In the genomic region with DNA sequence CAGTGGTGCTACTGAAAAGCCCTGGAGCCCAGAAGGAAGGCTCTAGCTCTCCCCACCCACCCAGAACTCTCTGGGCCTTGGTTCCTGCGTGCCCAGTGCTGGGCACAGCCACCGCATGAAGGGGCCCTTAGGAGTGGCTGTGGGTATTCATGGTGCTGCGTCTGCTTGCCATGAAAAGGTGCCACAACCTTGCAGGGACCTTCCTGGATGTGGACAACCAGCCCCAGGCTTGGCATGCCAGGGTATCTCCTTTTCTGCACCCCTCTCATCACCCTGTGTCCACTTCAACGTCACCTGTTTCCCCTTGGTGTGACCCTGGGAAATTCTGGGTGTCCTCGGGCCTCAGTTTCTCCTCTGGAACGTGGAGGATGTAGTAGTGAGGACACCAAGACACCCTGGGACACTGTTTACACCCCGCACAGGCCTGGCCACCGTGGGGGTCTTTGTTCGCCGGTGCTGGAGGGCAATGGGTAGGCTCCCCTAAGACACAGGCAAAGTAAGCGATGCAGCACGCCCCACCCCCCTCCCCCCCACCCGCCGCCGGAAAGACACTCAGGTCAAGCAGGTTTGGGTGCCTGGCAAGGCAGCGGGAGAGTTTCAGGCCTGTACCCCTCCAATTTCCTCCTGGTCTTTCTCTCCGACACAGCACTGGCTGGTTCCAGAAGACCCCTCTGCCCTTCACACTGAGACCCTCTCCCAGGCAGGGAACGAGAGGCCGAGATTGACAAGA, we compare ENCODE assay signal across 29 cellular contexts. TPM values are rescaled to one million over a fixed set of nuclear protein-coding genes. Genes with fewer than 3 reads are reported as not detected.
DNase-seq lines count a peak whose midpoint lies in the region; ATAC-seq and TF ChIP-seq lines count a peak whose summit lies in the region.
"Had no signal": no experiment of that assay in that cellular context is flagged by ENCODE, and none has a peak within 500 bp of the region (broad histone marks: within the 10 kb centered on the region; RNA-seq: fewer than 3 reads in every experiment).

No MANE protein-coding gene starts in this region.

- H3K4me1 ChIP-seq in PC-9 (replicated peaks; ENCODE audit: insufficient read depth): peaks cover 67% of the 10 kb centered on the region
- peaks cover 20% of the 10 kb centered on the region for H3K4me1 ChIP-seq in parathyroid adenoma

- peak overlapping the region; percentile 78 for H2AFZ ChIP-seq in PC-9
- H2AFZ ChIP-seq in parathyroid adenoma: peak overlapping the region; percentile 87

- H3K27me3 ChIP-seq in PC-9 (ENCODE audit: insufficient read depth, low read depth) (no peaks in the 10 kb centered on the region), parathyroid adenoma (ENCODE audit: control insufficient read depth, insufficient read depth, low read length) (no peaks in the 10 kb centered on the region)
- H3K27me3 ChIP-seq: BLaER1, esophagus muscularis mucosa, MG63, upper lobe of right lung had no signal

- H3K9me3 Mint-ChIP-seq in nephron progenitor cell: no peaks in the 10 kb centered on the region
- H3K9me3 Mint-ChIP-seq in HFFc6: no peaks in the 10 kb centered on the region
- H3K9me3 Mint-ChIP-seq: activated T-cell treated with anti-CD3 and anti-CD28 coated beads, Interleukin-2, amount 50 U/mL, for 4 hours; effector memory CD8-positive, alpha-beta T cell; T-helper 1 cell treated with Interleukin-12 subunit alpha and Interleukin-12 subunit beta and Interleukin-4 antibody, amounts not matched to agents 30 μg/mL and 1 μg/mL, for 36 hours had no signal

- TF ChIP-seq CTCF in C4-2B (conservative IDR thresholded peaks at IDR 0.05): no peak
- TF ChIP-seq CTCF in PC-9 (conservative IDR thresholded peaks at IDR 0.05): no peak
- TF ChIP-seq CTCF in parathyroid adenoma (IDR thresholded peaks at IDR 0.05): no peak
- no peak for TF ChIP-seq CTCF in nephron progenitor cell (IDR thresholded peaks at IDR 0.05)
- no peak for TF ChIP-seq CTCF in HFFc6 (IDR thresholded peaks at IDR 0.05)

- H3K36me3 ChIP-seq in PC-9 (ENCODE audit: low read depth): no peaks in the 10 kb centered on the region
- H3K36me3 ChIP-seq in parathyroid adenoma (ENCODE audit: control insufficient read depth, insufficient read depth, low read length): no peaks in the 10 kb centered on the region
- H3K36me3 ChIP-seq: BLaER1, esophagus muscularis mucosa, MG63, upper lobe of right lung had no signal

- H3K79me2 ChIP-seq in PC-9 (ENCODE audit: low read depth) (no peaks in the 10 kb centered on the region), parathyroid adenoma (no peaks in the 10 kb centered on the region)

- H3K27ac Mint-ChIP-seq in nephron progenitor cell (no peak overlapping the region), HFFc6 (no peak overlapping the region)
- H3K27ac Mint-ChIP-seq: effector memory CD8-positive, alpha-beta T cell; T-helper 1 cell treated with Interleukin-12 subunit alpha and Interleukin-12 subunit beta and Interleukin-4 antibody, amounts not matched to agents 30 μg/mL and 1 μg/mL, for 36 hours had no signal

- H3K4me1 Mint-ChIP-seq in nephron progenitor cell (peaks cover 48% of the 10 kb centered on the region), HFFc6 (ENCODE audit: low read depth) (peaks cover 17% of the 10 kb centered on the region)

- H3K27ac ChIP-seq in C4-2B: peak overlapping the region; percentile 72
- H3K27ac ChIP-seq in PC-9: peak overlapping the region; percentile 35
- peak overlapping the region; percentile 76 for H3K27ac ChIP-seq in parathyroid adenoma
- H3K27ac ChIP-seq: BLaER1, coronary artery, esophagus muscularis mucosa, upper lobe of right lung had no signal

- H3K4me3 ChIP-seq in PC-9: peak overlapping the region; percentile 32; the same call in 1 of the 2 replicates
- no peak overlapping the region for H3K4me3 ChIP-seq in parathyroid adenoma (ENCODE audit: low read depth, low read length)
- H3K4me3 ChIP-seq: BLaER1, coronary artery, esophagus muscularis mucosa, MG63, smooth muscle cell, upper lobe of right lung had no signal

- intact Hi-C loops in PC-9 (cut with micrococcal nuclease; ENCODE audit: unreplicated experiment): loop anchor here (2.0 kb wide), 1 partner anchor 22 kb away; no protein-coding TSS in a partner anchor

- no peaks in the 10 kb centered on the region for H3K9me2 ChIP-seq in PC-9 (ENCODE audit: insufficient read depth)

- no peaks in the 10 kb centered on the region for H4K20me1 ChIP-seq in PC-9 (ENCODE audit: insufficient read depth)
- H4K20me1 ChIP-seq: BLaER1 had no signal

- peaks cover 9% of the 10 kb centered on the region; the same call in 1 of the 2 replicates for H3F3A ChIP-seq in PC-9 (ENCODE audit: insufficient read depth, low read depth)

- POLR2A ChIA-PET in PC-9 (lab: Charles Lee; ENCODE audit: unreplicated experiment): no interaction called here

- CTCF ChIA-PET in PC-9 (lab: Charles Lee): no interaction called here

- H3K27me3 Mint-ChIP-seq in nephron progenitor cell (ENCODE audit: low read depth, poor library complexity) (peaks cover 20% of the 10 kb centered on the region), HFFc6 (ENCODE audit: insufficient read depth) (no peaks in the 10 kb centered on the region; the same call in none of the 2 replicates)

- no peak for DNase-seq in PC-9
- peak; percentile 42 for DNase-seq in islet precursor cell
- DNase-seq in nephron progenitor cell: no peak
- DNase-seq in HFFc6: no peak
- DNase-seq: ACHN; activated naive CD4-positive, alpha-beta T cell treated with anti-CD3 and anti-CD28 coated beads, Interleukin-2, amount 50 U/mL, for 16 hours; activated T-cell treated with anti-CD3 and anti-CD28 coated beads, Interleukin-2, amount 50 U/mL, for 4 hours; amniotic stem cell; effector memory CD8-positive, alpha-beta T cell; KBM-7; mesendoderm; MG63; naive B cell; NCI-H1105 treated with DMSO at 0.1 percent for 48 hours; NCI-H2227 treated with DMSO at 0.1 percent for 48 hours; occipital lobe; retina; stimulated activated CD4-positive, alpha-beta T cell treated with anti-CD3 and anti-CD28 coated beads, Interleukin-1b, Interleukin-23, amount 100 ng/mL, for 48 hours; upper lobe of right lung had no signal

- H3K4me2 ChIP-seq in PC-9 (peak overlapping the region; percentile 80), parathyroid adenoma (ENCODE audit: low read length) (peak overlapping the region; percentile 53)
- H3K4me2 ChIP-seq: BLaER1, smooth muscle cell had no signal

- H3K36me3 Mint-ChIP-seq in nephron progenitor cell (ENCODE audit: low read depth) (no peaks in the 10 kb centered on the region), HFFc6 (ENCODE audit: low read depth) (no peaks in the 10 kb centered on the region)
- H3K36me3 Mint-ChIP-seq: naive B cell had no signal

- H3K9me3 ChIP-seq in PC-9 (ENCODE audit: insufficient read depth, low read depth) (no peaks in the 10 kb centered on the region), parathyroid adenoma (ENCODE audit: control insufficient read depth, low read length) (no peaks in the 10 kb centered on the region)
- H3K9me3 ChIP-seq: BLaER1, esophagus muscularis mucosa, upper lobe of right lung had no signal

- H3K4me3 Mint-ChIP-seq in nephron progenitor cell: no peak overlapping the region
- H3K4me3 Mint-ChIP-seq in HFFc6: no peak overlapping the region
- H3K4me3 Mint-ChIP-seq: activated T-cell treated with anti-CD3 and anti-CD28 coated beads, Interleukin-2, amount 50 U/mL, for 4 hours; effector memory CD8-positive, alpha-beta T cell; T-helper 1 cell treated with Interleukin-12 subunit alpha and Interleukin-12 subunit beta and Interleukin-4 antibody, amounts not matched to agents 30 μg/mL and 1 μg/mL, for 36 hours had no signal

- no peak overlapping the region for H3K9ac ChIP-seq in parathyroid adenoma
- H3K9ac ChIP-seq: BLaER1 had no signal

- ATAC-seq in HG03521 (IDR thresholded peaks at IDR 0.05; ENCODE audit: unreplicated experiment): no peak
- ATAC-seq in GM21515 (IDR thresholded peaks at IDR 0.05; ENCODE audit: unreplicated experiment): no peak
- ATAC-seq: activated T-cell treated with anti-CD3 and anti-CD28 coated beads, Interleukin-2, amount 50 U/mL, for 4 hours; effector memory CD8-positive, alpha-beta T cell; HCT116 had no signal

- BruUV-seq in PC-9 (replicated peaks; lab: Mats Ljungman, UMichigan): no TSS peak

RNA-seq across cellular contexts. Expression of gene TAF1B, which starts 34.8 kb away (rescaled TPM):
- 23.8 and 24.8 TPM in 2 replicates for total RNA-seq in PC-9 (2021)
- 10 to 100 TPM; 17.3 to 24.0 (median 22.3) TPM for total RNA-seq in HFFc6 (2021; fragmentation: NEBNext Ultra II Directional; extraction: Animal tissue kit (Norgen Biotek cat#: 25700))
